ENCODE assay signal across 1 cellular context in genomic region chr6:16582437-16583150, GRCh38.
TF ChIP-seq lines count a peak whose summit lies in the region.

No MANE protein-coding gene starts in this region.

TF ChIP-seq in SK-N-SH, 30 proteins besides CTCF, POLR2A, EP300 and RAD21 (continued from another document):
- TF ChIP-seq USF2 (IDR thresholded peaks at IDR 0.05; ENCODE audit: borderline replicate concordance, low read depth, low read length), result no peak
